ENCODE assay signal across 1 cellular context in genomic region chr22:42076764-42077485, GRCh38.
TF ChIP-seq lines count a peak whose summit lies in the region.

No MANE protein-coding gene starts in this region.

TF ChIP-seq in HepG2, 621 proteins besides CTCF, POLR2A, EP300 and RAD21:
- TF ChIP-seq ATF4 (CRISPR knock-in tag; IDR thresholded peaks at IDR 0.05) (0 out of 4 replicates have a peak, but pooled peaks of 1 of the 2 experiments have one; percentile 22), ZNF83 (CRISPR knock-in tag; IDR thresholded peaks at IDR 0.05; ENCODE audit: borderline replicate concordance) (no peak), MED8 (CRISPR knock-in tag; IDR thresholded peaks at IDR 0.05; ENCODE audit: insufficient replicate concordance) (no peak), RBAK (CRISPR knock-in tag; IDR thresholded peaks at IDR 0.05) (no peak), ZNF768 (CRISPR knock-in tag; IDR thresholded peaks at IDR 0.05) (0 out of 2 replicates have a peak, but pooled peaks have one; percentile 19), TGIF2 (CRISPR knock-in tag; IDR thresholded peaks at IDR 0.05) (no peak), HIVEP1 (CRISPR knock-in tag; IDR thresholded peaks at IDR 0.05) (0 out of 2 replicates have a peak, but pooled peaks have one; percentile 19)
TF ChIP-seq in HepG2: peak in this region for 3.
